Comparison of ENCODE assay signal across 13 cellular contexts in the genomic region with DNA sequence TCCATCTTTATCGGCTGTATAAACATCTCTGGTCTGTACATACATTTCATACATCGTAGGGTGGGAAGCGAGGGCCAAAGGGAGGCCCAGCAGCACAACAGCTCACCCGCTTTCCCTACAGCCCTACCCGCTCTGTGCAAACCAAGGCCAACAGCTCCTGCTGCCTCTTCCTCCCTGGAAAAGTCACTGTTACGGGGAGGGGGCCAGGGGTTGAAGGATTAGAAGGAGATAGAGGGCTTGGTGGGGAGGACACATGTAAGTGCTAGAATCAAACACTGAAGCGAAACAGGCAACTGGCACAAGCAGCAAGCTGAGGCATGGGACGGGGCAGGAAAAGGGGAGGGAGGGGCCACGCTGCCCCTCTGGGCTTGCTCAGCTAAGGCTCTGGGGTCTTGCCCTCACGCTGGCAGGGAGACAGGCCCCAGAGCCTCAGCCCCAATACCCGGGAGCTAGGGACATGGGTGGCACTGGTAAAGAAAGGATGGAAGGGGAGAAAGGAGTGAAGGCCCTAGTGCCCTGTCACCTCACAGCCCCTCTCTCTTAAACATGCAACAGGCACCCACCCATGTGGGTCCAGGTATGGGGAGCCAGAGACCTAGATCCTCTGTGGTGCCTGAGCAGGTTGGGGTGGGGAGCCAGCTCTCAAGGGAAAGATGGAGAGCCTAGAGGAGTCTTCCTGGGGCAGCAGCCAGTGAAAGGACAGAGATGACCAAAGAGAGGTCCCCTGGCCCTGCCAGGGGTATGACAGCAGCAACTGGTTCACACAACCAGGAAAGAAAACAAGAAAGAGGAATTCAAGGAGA. TPM values are rescaled to one million over a fixed set of nuclear protein-coding genes. Genes with fewer than 3 reads are reported as not detected.
DNase-seq lines count a peak whose midpoint lies in the region; FAIRE-seq and TF ChIP-seq lines count a peak whose summit lies in the region.
"Had no signal": no experiment of that assay in that cellular context is flagged by ENCODE, and none has a peak within 500 bp of the region (broad histone marks: within the 10 kb centered on the region; RNA-seq: fewer than 3 reads in every experiment).

No MANE protein-coding gene starts in this region.

- TF ChIP-seq CTCF in DOHH2 (IDR thresholded peaks at IDR 0.05; ENCODE audit: low read depth, low read length, poor library complexity, severe bottlenecking) (no peak), brain microvascular endothelial cell (IDR thresholded peaks at IDR 0.05; ENCODE audit: low read depth, low read length, missing control alignments) (no peak), kidney (IDR thresholded peaks at IDR 0.05; ENCODE audit: borderline replicate concordance, extremely low read depth, insufficient read depth) (no peak), CD14-positive monocyte (IDR thresholded peaks at IDR 0.05) (no peak)

- peaks cover 24% of the 10 kb centered on the region for H3K36me3 ChIP-seq in DOHH2 (ENCODE audit: control insufficient read depth, low read length)
- H3K36me3 ChIP-seq in brain microvascular endothelial cell (replicated peaks) = peaks cover 49% of the 10 kb centered on the region
- peaks cover 12 to 37% of the 10 kb centered on the region in 2 donors for H3K36me3 ChIP-seq in kidney (ENCODE audit: control insufficient read depth in 1 of 2, insufficient read depth in 2 of 2, low read length in 2 of 2)
- peaks cover 44 to 47% (median 45%) of the 10 kb centered on the region in 3 donors for H3K36me3 ChIP-seq in skeletal muscle tissue (ENCODE audit: control insufficient read depth in 3 of 3, insufficient read depth in 3 of 3, low read length in 3 of 3)

- in situ Hi-C loops in brain microvascular endothelial cell (cut with HindIII; ENCODE audit: low pct_ligation_motif_present, low sequenced_read_pairs) = no loop called here

- H3K36me3 Mint-ChIP-seq in CD14-positive monocyte = peaks cover 64 to 68% of the 10 kb centered on the region in 2 donors

- no peaks in the 10 kb centered on the region for H3K9me2 ChIP-seq in DOHH2 (replicated peaks; ENCODE audit: control insufficient read depth, low read length)

- H3K9me3 Mint-ChIP-seq in CD14-positive monocyte = peaks cover 0 to 1% (median 0%) of the 10 kb centered on the region in 7 donors
- H3K9me3 Mint-ChIP-seq: CD4-positive, alpha-beta memory T cell; naive B cell had no signal

- no peaks in the 10 kb centered on the region for H3K9me3 ChIP-seq in DOHH2 (ENCODE audit: control insufficient read depth, insufficient read depth, low read length)
- no peaks in the 10 kb centered on the region for H3K9me3 ChIP-seq in kidney (ENCODE audit: control insufficient read depth in 1 of 2, low read length in 2 of 2)
- no peaks in the 10 kb centered on the region for H3K9me3 ChIP-seq in skeletal muscle tissue (ENCODE audit: control insufficient read depth in 3 of 3, low read length in 3 of 3)

- no peak overlapping the region for H3K9ac ChIP-seq in kidney (ENCODE audit: low read length in 2 of 2)
- H3K9ac ChIP-seq in skeletal muscle tissue (ENCODE audit: low read depth in 1 of 3, low read length in 3 of 3) = peak overlapping the region in 1 of 3 donors; percentile 50

- H3K27ac Mint-ChIP-seq in CD14-positive monocyte = peak overlapping the region in 2 of 7 donors; percentile 53 to 80

- H3K4me1 Mint-ChIP-seq in CD14-positive monocyte = peaks cover 18% of the 10 kb centered on the region

- H3K4me1 ChIP-seq in DOHH2 (ENCODE audit: control insufficient read depth, low read length) (peaks cover 13% of the 10 kb centered on the region), kidney (ENCODE audit: control insufficient read depth in 1 of 2, insufficient read depth in 1 of 2, low read depth in 1 of 2, low read length in 2 of 2) (peaks cover 9 to 43% of the 10 kb centered on the region in 2 donors), skeletal muscle tissue (ENCODE audit: control insufficient read depth in 3 of 3, insufficient read depth in 3 of 3, low read length in 3 of 3) (peaks cover 72 to 77% (median 73%) of the 10 kb centered on the region in 3 donors)

- H3K27me3 ChIP-seq in DOHH2 (ENCODE audit: control insufficient read depth, low read length) (no peaks in the 10 kb centered on the region), brain microvascular endothelial cell (replicated peaks) (no peaks in the 10 kb centered on the region), skeletal muscle tissue (ENCODE audit: control insufficient read depth in 3 of 3, insufficient read depth in 3 of 3, low read length in 3 of 3) (no peaks in the 10 kb centered on the region)

- intact Hi-C loops in kidney (cut with DNase I) = loop anchor here (10.0 kb wide), 1 partner anchor 130 kb away; no protein-coding TSS in a partner anchor
- intact Hi-C loops in CD14-positive monocyte (cut with micrococcal nuclease) = loop anchor here (5.0 kb wide), 2 partner anchors 37 to 132 kb away; partner anchors contain the start of gene SOAT2 (in 1 of the 2)

- DNase-seq in brain microvascular endothelial cell (no peak), kidney (peak; percentile 72), H54 (ENCODE audit: insufficient read length, low spot score) (no peak), SK-N-DZ (ENCODE audit: low spot score) (no peak), NCI-H2107 treated with DMSO at 0.1 percent for 48 hours (lab: John Stamatoyannopoulos, UW; ENCODE audit: unreplicated experiment) (no peak), CD14-positive monocyte (ENCODE audit: low spot score) (no peak)
- DNase-seq: naive B cell, NCI-H446 treated with DMSO at 0.1 percent for 48 hours had no signal

- H4K20me1 ChIP-seq in DOHH2 (ENCODE audit: control insufficient read depth, insufficient read depth, low read depth, low read length) = no peaks in the 10 kb centered on the region

- no peak for TF ChIP-seq POLR2A in H54 (IDR thresholded peaks at IDR 0.05; ENCODE audit: low read depth, low read length)

- H3K4me3 ChIP-seq in DOHH2 (ENCODE audit: low read length) (no peak overlapping the region), brain microvascular endothelial cell (ENCODE audit: low read depth, low read length) (no peak overlapping the region), kidney (ENCODE audit: low read length in 2 of 2) (no peak overlapping the region), skeletal muscle tissue (ENCODE audit: low read length in 3 of 3) (no peak overlapping the region)

- no peaks in the 10 kb centered on the region for H3F3A ChIP-seq in DOHH2 (ENCODE audit: control insufficient read depth, insufficient read depth)

- H3K27me3 Mint-ChIP-seq in CD14-positive monocyte (ENCODE audit: low read depth in 3 of 3) = peaks cover 0 to 10% (median 6%) of the 10 kb centered on the region in 3 donors
- H3K27me3 Mint-ChIP-seq: CD4-positive, alpha-beta memory T cell had no signal

- H3K79me2 ChIP-seq in DOHH2 (ENCODE audit: control insufficient read depth, low read length) = no peaks in the 10 kb centered on the region

- H3K27ac ChIP-seq in DOHH2 (ENCODE audit: low read depth, low read length) = no peak overlapping the region
- peak overlapping the region; percentile 46 for H3K27ac ChIP-seq in brain microvascular endothelial cell
- peak overlapping the region in 1 of 2 donors; percentile 50 for H3K27ac ChIP-seq in kidney (ENCODE audit: low read depth in 2 of 2, low read length in 2 of 2)
- H3K27ac ChIP-seq in skeletal muscle tissue (ENCODE audit: low read depth, low read length) = peak overlapping the region; percentile 58

- H3K4me2 ChIP-seq in DOHH2 (ENCODE audit: low read length) = peak overlapping the region; percentile 84

- FAIRE-seq in kidney (lab: Jason Lieb, UNC) (no peak), H54 (lab: Jason Lieb, UNC) (no peak)
- FAIRE-seq: RCC 7860 had no signal

- H3K4me3 Mint-ChIP-seq in CD14-positive monocyte = no peak overlapping the region
- H3K4me3 Mint-ChIP-seq: CD4-positive, alpha-beta memory T cell had no signal

RNA-seq across cellular contexts. Expression of gene SPRYD3, which starts 14.4 kb away (rescaled TPM):
- total RNA-seq in kidney = 72.3 TPM
- 40.0 TPM for polyA plus RNA-seq in kidney (ENCODE audit: insufficient read depth, low read depth, low replicate concordance)
- 13.0 TPM for total RNA-seq in skeletal muscle tissue
- 2.0 and 2.7 TPM in 2 replicates for polyA plus RNA-seq in SK-N-DZ (2014; cell fraction: cytosol; rRNA removed)
- polyA plus RNA-seq in SK-N-DZ (2014; cell fraction: nucleus; rRNA removed) = 4.9 and 5.4 TPM in 2 replicates
- 10 to 100 TPM; 21.8 to 26.9 TPM for polyA plus RNA-seq in CD14-positive monocyte

RNA-seq across cellular contexts. Expression of gene TNS2, which starts 14.9 kb away (rescaled TPM):
- total RNA-seq in kidney = 179 TPM
- polyA plus RNA-seq in kidney (ENCODE audit: insufficient read depth, low read depth, low replicate concordance) = 90.1 TPM
- 21.9 TPM for total RNA-seq in skeletal muscle tissue
- 0.68 and 0.81 TPM in 2 replicates for polyA plus RNA-seq in SK-N-DZ (2014; cell fraction: cytosol; rRNA removed)
- 0.75 and 1.2 TPM in 2 replicates for polyA plus RNA-seq in SK-N-DZ (2014; cell fraction: nucleus; rRNA removed)
- under 1 TPM; 0.36 to 0.43 TPM for polyA plus RNA-seq in CD14-positive monocyte

RNA-seq across cellular contexts. Expression of gene IGFBP6, which starts 32.7 kb away (rescaled TPM):
- total RNA-seq in kidney (203 TPM), skeletal muscle tissue (89.8 TPM)
- polyA plus RNA-seq in kidney (ENCODE audit: insufficient read depth, low read depth, low replicate concordance) (57.3 TPM), CD14-positive monocyte (not detected)
- not detected in 2 replicates for polyA plus RNA-seq in SK-N-DZ (2014; cell fraction: cytosol; rRNA removed)
- polyA plus RNA-seq in SK-N-DZ (2014; cell fraction: nucleus; rRNA removed) = not detected in 2 replicates

RNA-seq across cellular contexts. Expression of gene SOAT2, which starts 38.5 kb away (rescaled TPM):
- total RNA-seq in kidney (0.19 TPM), skeletal muscle tissue (under 0.01 TPM)
- polyA plus RNA-seq in kidney (ENCODE audit: insufficient read depth, low read depth, low replicate concordance) (0.26 TPM), CD14-positive monocyte (not detected)
- polyA plus RNA-seq in SK-N-DZ (2014; cell fraction: cytosol; rRNA removed) = not detected in 2 replicates
- polyA plus RNA-seq in SK-N-DZ (2014; cell fraction: nucleus; rRNA removed) = not detected in 2 replicates
- total RNA-seq: epithelial cell of proximal tubule had no signal

RNA-seq across cellular contexts. Expression of gene EIF4B, which starts 58.6 kb away (rescaled TPM):
- total RNA-seq in kidney (417 TPM), skeletal muscle tissue (1,005 TPM)
- polyA plus RNA-seq in kidney (ENCODE audit: insufficient read depth, low read depth, low replicate concordance) (114 TPM), CD14-positive monocyte (10 to 100 TPM; 41.2 to 58.6 TPM)
- polyA plus RNA-seq in SK-N-DZ (2014; cell fraction: cytosol; rRNA removed) = 453 and 511 TPM in 2 replicates
- 216 and 276 TPM in 2 replicates for polyA plus RNA-seq in SK-N-DZ (2014; cell fraction: nucleus; rRNA removed)
